12 cellular contexts compared by ENCODE assay signal in genomic region chr16:9128346-9129342, GRCh38. TPM values are rescaled to one million over a fixed set of nuclear protein-coding genes. Genes with fewer than 3 reads are reported as not detected.
DNase-seq lines count a peak whose midpoint lies in the region; ATAC-seq, FAIRE-seq and TF ChIP-seq lines count a peak whose summit lies in the region.
"Had no signal": no experiment of that assay in that cellular context is flagged by ENCODE, and none has a peak within 500 bp of the region (broad histone marks: within the 10 kb centered on the region; RNA-seq: fewer than 3 reads in every experiment).

No MANE protein-coding gene starts in this region.

- no peak overlapping the region for H2BK12ac ChIP-seq in H1 (ENCODE audit: low read depth, low read length)

- H3K56ac ChIP-seq in H1 (replicated peaks; ENCODE audit: insufficient read length, low read depth, low read length): no peak overlapping the region

- no peak overlapping the region for H3K18ac ChIP-seq in H1 (ENCODE audit: extremely low read depth, low read length)

- no peak overlapping the region for H2BK5ac ChIP-seq in H1 (ENCODE audit: low read depth, low read length)

- ATAC-seq in RWPE2 (ENCODE audit: low read depth) (no peak), sciatic nerve (no peak)

- H3K14ac ChIP-seq in H1 (ENCODE audit: insufficient read length): no peak overlapping the region

- peak overlapping the region; percentile 31; the same call in 1 of the 2 replicates for H4K8ac ChIP-seq in H1 (ENCODE audit: extremely low read depth, insufficient read depth, low read length)

- peaks cover 8% of the 10 kb centered on the region for H3K36me3 Mint-ChIP-seq in T-helper 2 cell treated with Interferon-gamma antibody and Interleukin-4, amounts not matched to agents 5 μg/mL and 100 μg/mL, for 36 hours (ENCODE audit: low read depth)

- H3K9me3 ChIP-seq in RWPE2 (ENCODE audit: severe bottlenecking): no peaks in the 10 kb centered on the region
- no peaks in the 10 kb centered on the region for H3K9me3 ChIP-seq in H1 (ENCODE audit: insufficient read depth in 2 of 2, low read depth in 1 of 2, low read length in 1 of 2)
- H3K9me3 ChIP-seq: ascending aorta had no signal

- no peak overlapping the region for H3K4ac ChIP-seq in H1 (replicated peaks; ENCODE audit: insufficient read length, low read depth, low read length)

- H3K4me1 ChIP-seq in RWPE2 (ENCODE audit: insufficient read depth, poor library complexity, severe bottlenecking) (peaks cover 30% of the 10 kb centered on the region), H1 (replicated peaks in 1 of 4; ENCODE audit: control insufficient read depth in 3 of 4, insufficient read depth in 4 of 4, low read length in 3 of 4) (peaks cover 0 to 11% (median 7%) of the 10 kb centered on the region in 4 experiments; a peak in 5 of 7 replicates)

- H3K27ac Mint-ChIP-seq in T-helper 2 cell treated with Interferon-gamma antibody and Interleukin-4, amounts not matched to agents 5 μg/mL and 100 μg/mL, for 36 hours: peak overlapping the region; percentile 79

- CTCF ChIA-PET in H1 (lab: Charles Lee; ENCODE audit: partially characterized antibody): interaction anchor here (0.7 to 6.5 kb wide), 4 partner anchors 10 to 78 kb away, joined by 3 to 39 read pairs (median 4); no protein-coding TSS in a partner anchor

- no peak overlapping the region for H3K23ac ChIP-seq in H1 (ENCODE audit: insufficient read length)

- H3K4me3 Mint-ChIP-seq in T-helper 2 cell treated with Interferon-gamma antibody and Interleukin-4, amounts not matched to agents 5 μg/mL and 100 μg/mL, for 36 hours: peak overlapping the region; percentile 31

- no peak for FAIRE-seq in H1 (lab: Jason Lieb, UNC)

- no peak overlapping the region for H2BK120ac ChIP-seq in H1 (replicated peaks; ENCODE audit: low read depth, low read length)

- TF ChIP-seq EP300 in H1 (IDR thresholded peaks at IDR 0.05; ENCODE audit: borderline replicate concordance in 1 of 2, low read depth in 2 of 2, low read length in 2 of 2): no peak

- TF ChIP-seq CTCF in RWPE2 (IDR thresholded peaks at IDR 0.05; ENCODE audit: poor library complexity, severe bottlenecking) (no peak), H1 (IDR thresholded peaks at IDR 0.05; ENCODE audit: control extremely low read depth in 1 of 3, insufficient read depth in 1 of 3, low read depth in 1 of 3, low read length in 3 of 3) (no peak)

- peaks cover 26% of the 10 kb centered on the region for H3K4me1 Mint-ChIP-seq in T-helper 2 cell treated with Interferon-gamma antibody and Interleukin-4, amounts not matched to agents 5 μg/mL and 100 μg/mL, for 36 hours (ENCODE audit: low read depth)

- no peak overlapping the region for H2AK5ac ChIP-seq in H1 (ENCODE audit: low read depth, low read length)

- no peak for TF ChIP-seq POLR2A in H1 (IDR thresholded peaks at IDR 0.05; ENCODE audit: control extremely low read depth in 1 of 2, low read depth in 2 of 2, low read length in 2 of 2)

- intact Hi-C loops in sciatic nerve (cut with DNase I): no loop called here

- no peaks in the 10 kb centered on the region for H3K27me3 ChIP-seq in RWPE2 (ENCODE audit: insufficient read depth, poor library complexity, severe bottlenecking)
- no peaks in the 10 kb centered on the region for H3K27me3 ChIP-seq in H1 (replicated peaks in 1 of 4; ENCODE audit: control insufficient read depth in 3 of 4, extremely low read depth in 1 of 4, insufficient read depth in 3 of 4, low read length in 3 of 4)
- H3K27me3 ChIP-seq: ascending aorta had no signal

- no peaks in the 10 kb centered on the region for H3K27me3 Mint-ChIP-seq in T-helper 2 cell treated with Interferon-gamma antibody and Interleukin-4, amounts not matched to agents 5 μg/mL and 100 μg/mL, for 36 hours (ENCODE audit: low read depth)

- H3K27ac ChIP-seq in RWPE2 (ENCODE audit: poor library complexity, severe bottlenecking) (peak overlapping the region; percentile 79), H1 (ENCODE audit: low read depth, low read length) (no peak overlapping the region)

- peaks cover 14% of the 10 kb centered on the region for H3K79me1 ChIP-seq in H1 (ENCODE audit: low read depth, low read length)

- DNase-seq in T-helper 2 cell treated with Interferon-gamma antibody and Interleukin-4, amounts not matched to agents 5 μg/mL and 100 μg/mL, for 36 hours (ENCODE audit: low spot score): no peak
- DNase-seq in T-helper 2 cell: no peak
- DNase-seq in RWPE2 (ENCODE audit: low spot score): no peak
- peak in 1 of 2 experiments; percentile 43 for DNase-seq in H1 (ENCODE audit: low read depth in 1 of 2, low spot score in 2 of 2)
- peak; percentile 32 for DNase-seq in sciatic nerve (ENCODE audit: low spot score)
- DNase-seq in NCI-H2107 (lab: John Stamatoyannopoulos, UW): no peak
- DNase-seq in NCI-H1417 treated with DMSO at 0.1 percent for 48 hours (lab: John Stamatoyannopoulos, UW): no peak
- no peak for DNase-seq in NCI-H82 treated with DMSO at 0.1 percent for 48 hours (lab: John Stamatoyannopoulos, UW; ENCODE audit: unreplicated experiment)
- DNase-seq: 8988T, H7, NCI-H1105 had no signal

- H4K5ac ChIP-seq in H1 (ENCODE audit: insufficient read length, low read depth, low read length): no peak overlapping the region

- no peak overlapping the region for H2BK15ac ChIP-seq in H1 (ENCODE audit: low read length)

- H2BK20ac ChIP-seq in H1 (ENCODE audit: low read length): no peak overlapping the region

- no peak for TF ChIP-seq RAD21 in H1 (IDR thresholded peaks at IDR 0.05 in 1 of 2, conservative IDR thresholded peaks at IDR 0.05 in 1 of 2; ENCODE audit: low read depth in 2 of 2, low read length in 2 of 2)

- H3K9ac ChIP-seq in H1 (replicated peaks in 1 of 4; ENCODE audit: extremely low read depth in 1 of 4, low read depth in 3 of 4, low read length in 3 of 4): no peak overlapping the region

- peaks cover 0 to 12% of the 10 kb centered on the region in 2 experiments; a peak in 2 of 4 replicates for H3K79me2 ChIP-seq in H1 (ENCODE audit: control insufficient read depth in 1 of 2, insufficient read depth in 2 of 2, low read length in 2 of 2)

- H3K9me3 Mint-ChIP-seq in T-helper 2 cell treated with Interferon-gamma antibody and Interleukin-4, amounts not matched to agents 5 μg/mL and 100 μg/mL, for 36 hours: no peaks in the 10 kb centered on the region

- no peak overlapping the region for H4K91ac ChIP-seq in H1 (replicated peaks; ENCODE audit: insufficient read length, low read length)

- no peak overlapping the region for H3K4me3 ChIP-seq in RWPE2 (ENCODE audit: severe bottlenecking)
- H3K4me3 ChIP-seq in H1 (ENCODE audit: extremely low read depth in 1 of 4, insufficient read depth in 2 of 4, low read depth in 3 of 4, low read length in 4 of 4): no peak overlapping the region

- H3K36me3 ChIP-seq in RWPE2 (ENCODE audit: low read depth) (peaks cover 12% of the 10 kb centered on the region), H1 (ENCODE audit: control insufficient read depth in 2 of 4, insufficient read depth in 4 of 4, low read length in 3 of 4) (no peaks in the 10 kb centered on the region)

- POLR2A ChIA-PET in H1 (lab: Charles Lee; ENCODE audit: partially characterized antibody): interaction anchor here (0.8 to 2.4 kb wide), 4 partner anchors 10 to 37 kb away, joined by 3 to 8 read pairs (median 6); partner anchors contain the start of gene HAPSTR1

- H4K20me1 ChIP-seq in H1 (replicated peaks in 1 of 2; ENCODE audit: control insufficient read depth in 1 of 2, insufficient read depth in 2 of 2, low read length in 2 of 2): peaks cover 13 to 23% of the 10 kb centered on the region in 2 experiments

- WGBS in H1 (ENCODE audit: extremely low coverage in 1 of 2, insufficient coverage in 1 of 2, insufficient read length in 1 of 2, insufficient replicate concordance in 2 of 2, low coverage in 1 of 2, low lambda C conversion rate in 2 of 2, missing lambda C conversion rate in 1 of 2), 2 experiments: 87% methylated on average over 14 of the region's 14 CpGs; no CpG with 5 or more reads in 1 of the 2 experiments

- H2AFZ ChIP-seq in H1 (ENCODE audit: low read length): no peak overlapping the region

- no peaks in the 10 kb centered on the region for H3K23me2 ChIP-seq in H1 (ENCODE audit: low read depth, low read length)

- H3K4me2 ChIP-seq in H1 (ENCODE audit: insufficient read depth in 1 of 2, low read depth in 2 of 2, low read length in 2 of 2): no peak overlapping the region

TF ChIP-seq in H1, 55 proteins besides CTCF, POLR2A, EP300 and RAD21:
- no peak for TF ChIP-seq GTF2F1 (IDR thresholded peaks at IDR 0.05; ENCODE audit: borderline replicate concordance, low read depth, low read length)
- TF ChIP-seq KDM1A (IDR thresholded peaks at IDR 0.05; ENCODE audit: borderline replicate concordance, low read length): 0 out of 2 replicates have a peak, but pooled peaks have one; percentile 26

RNA-seq across cellular contexts. Expression of gene HAPSTR1, which starts 37.2 kb away (rescaled TPM):
- 63.1 and 66.1 TPM in 2 replicates for total RNA-seq in H1 (2021; fragmentation: NEBNext Ultra II Directional; extraction: Animal tissue kit (Norgen Biotek cat#: 25700))
- polyA plus RNA-seq in H1 (2011; rRNA removed): 11.6 and 11.9 TPM in 2 replicates
- polyA plus RNA-seq in H1 (2011; cell fraction: cytosol; rRNA removed): 16.9 TPM
- polyA plus RNA-seq in H1 (2011; cell fraction: nucleus; rRNA removed): 9.7 TPM
- polyA plus RNA-seq in H1 (2012, experiment 1 of 2): 14.3 to 21.6 TPM (median 17.4 TPM) in 4 replicates
- polyA plus RNA-seq in H1 (2012, experiment 2 of 2): 3.4 TPM
- 22.2 TPM for polyA plus RNA-seq in H1 (2013, experiment 1 of 2)
- polyA plus RNA-seq in H1 (2013, experiment 2 of 2): 21.7 TPM
- polyA minus RNA-seq in H1 (2011; rRNA and poly(A)+ RNA removed): 38.0 and 41.9 TPM in 2 replicates
- 29.7 TPM for polyA minus RNA-seq in H1 (2011; cell fraction: cytosol; rRNA and poly(A)+ RNA removed)
- polyA minus RNA-seq in H1 (2011; cell fraction: nucleus; rRNA and poly(A)+ RNA removed): 26.0 TPM
- total RNA-seq in sciatic nerve: 54.4 TPM
